21 cellular contexts compared by ENCODE assay signal in the genomic region with DNA sequence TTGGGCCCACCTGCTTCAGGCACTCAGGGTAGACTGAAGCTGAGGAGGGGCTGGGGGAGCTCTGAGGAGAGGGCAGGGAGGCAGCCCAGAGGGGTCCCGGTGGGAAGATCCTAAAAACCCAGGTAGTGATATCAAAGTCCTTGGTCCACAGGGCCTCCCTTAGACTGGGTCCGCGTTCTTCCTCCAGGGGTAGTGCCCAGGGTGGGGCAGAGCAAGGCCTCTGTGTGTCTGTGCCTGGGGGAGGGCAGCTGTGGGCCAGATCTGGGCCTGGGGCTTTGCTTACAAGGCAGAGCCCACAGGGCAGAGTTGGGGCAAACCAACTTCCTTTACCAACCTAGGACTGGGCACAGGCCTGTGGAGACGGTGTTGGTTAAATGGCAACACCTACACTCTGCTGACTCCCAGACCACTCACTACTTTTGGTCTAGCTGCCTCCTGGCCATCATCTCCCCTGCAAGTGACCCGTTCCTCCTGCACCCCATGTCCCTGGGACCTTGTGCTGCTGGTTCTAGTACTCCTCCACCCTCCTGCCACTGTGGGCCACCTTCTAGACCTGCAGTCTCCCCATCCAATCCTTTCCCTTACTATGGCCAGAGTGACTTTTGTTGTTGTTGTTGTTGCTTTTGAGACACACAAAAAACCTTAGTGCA. TPM values are rescaled to one million over a fixed set of nuclear protein-coding genes. Genes with fewer than 3 reads are reported as not detected.
A peak's percentile ranks its signal among the peaks of the same experiment; 100 is the strongest.
DNase-seq lines count a peak whose midpoint lies in the region; FAIRE-seq and TF ChIP-seq lines count a peak whose summit lies in the region.
"Had no signal": no experiment of that assay in that cellular context is flagged by ENCODE, and none has a peak within 500 bp of the region (broad histone marks: within the 10 kb centered on the region; RNA-seq: fewer than 3 reads in every experiment).

No MANE protein-coding gene starts in this region.

- in situ Hi-C loops in GM13976 (cut with MboI; ENCODE audit: low sequenced_read_pairs, unreplicated experiment) = loop anchor here (10.0 kb wide), 1 partner anchor 345 kb away; no protein-coding TSS in a partner anchor

- no peak for TF ChIP-seq POLR2A in GM12892 (IDR thresholded peaks at IDR 0.05; ENCODE audit: low read depth, low read length)

- H3K27me3 Mint-ChIP-seq in T-helper 2 cell treated with Interferon-gamma antibody and Interleukin-4, amounts not matched to agents 5 μg/mL and 100 μg/mL, for 36 hours (ENCODE audit: low read depth) = no peaks in the 10 kb centered on the region
- peaks cover 3% of the 10 kb centered on the region for H3K27me3 Mint-ChIP-seq in astrocyte (ENCODE audit: low read depth, unreplicated experiment)
- H3K27me3 Mint-ChIP-seq in neural crest cell (ENCODE audit: low read depth) = peaks cover 3% of the 10 kb centered on the region
- H3K27me3 Mint-ChIP-seq: brain had no signal

- H2AFZ ChIP-seq in astrocyte (ENCODE audit: low read depth, low read length) = no peak overlapping the region
- H2AFZ ChIP-seq: hepatocyte had no signal

- H3K27ac Mint-ChIP-seq in T-helper 2 cell treated with Interferon-gamma antibody and Interleukin-4, amounts not matched to agents 5 μg/mL and 100 μg/mL, for 36 hours = peak overlapping the region; percentile 31
- H3K27ac Mint-ChIP-seq in astrocyte (ENCODE audit: unreplicated experiment) (no peak overlapping the region), neural crest cell (ENCODE audit: unreplicated experiment) (peak overlapping the region; percentile 50)

- no peak overlapping the region for H3K27ac ChIP-seq in astrocyte (ENCODE audit: low read depth, low read length)
- H3K27ac ChIP-seq: colonic mucosa, hepatocyte, tibial nerve had no signal

- H3K9me3 Mint-ChIP-seq in T-helper 2 cell treated with Interferon-gamma antibody and Interleukin-4, amounts not matched to agents 5 μg/mL and 100 μg/mL, for 36 hours = no peaks in the 10 kb centered on the region
- H3K9me3 Mint-ChIP-seq in astrocyte (ENCODE audit: unreplicated experiment) = no peaks in the 10 kb centered on the region
- H3K9me3 Mint-ChIP-seq in neural crest cell = no peaks in the 10 kb centered on the region
- H3K9me3 Mint-ChIP-seq: brain, nephron progenitor cell had no signal

- no peaks in the 10 kb centered on the region for H4K20me1 ChIP-seq in astrocyte (ENCODE audit: insufficient read depth, low read length)

- TF ChIP-seq CTCF in astrocyte (IDR thresholded peaks at IDR 0.05; ENCODE audit: insufficient read depth, low read depth, low read length) (no peak), neural crest cell (conservative IDR thresholded peaks at IDR 0.05) (no peak), GM13976 (IDR thresholded peaks at IDR 0.05; ENCODE audit: borderline replicate concordance, control extremely low read depth, extremely low read depth, insufficient read depth, missing control alignments) (no peak)

- H3K36me3 Mint-ChIP-seq in T-helper 2 cell treated with Interferon-gamma antibody and Interleukin-4, amounts not matched to agents 5 μg/mL and 100 μg/mL, for 36 hours (ENCODE audit: low read depth) = peaks cover 42% of the 10 kb centered on the region
- peaks cover 5% of the 10 kb centered on the region for H3K36me3 Mint-ChIP-seq in astrocyte (ENCODE audit: low read depth, unreplicated experiment)
- H3K36me3 Mint-ChIP-seq in neural crest cell (ENCODE audit: low read depth) = no peaks in the 10 kb centered on the region

- no peak for DNase-seq in T-helper 2 cell treated with Interferon-gamma antibody and Interleukin-4, amounts not matched to agents 5 μg/mL and 100 μg/mL, for 36 hours (ENCODE audit: low spot score)
- DNase-seq in T-helper 2 cell = no peak
- no peak for DNase-seq in GM12892 (ENCODE audit: insufficient read length)
- no peak for DNase-seq in astrocyte (ENCODE audit: low read depth)
- no peak for DNase-seq in neural crest cell (ENCODE audit: low read depth, low spot score)
- DNase-seq in SHP77 treated with DMSO at 0.1 percent for 48 hours (lab: John Stamatoyannopoulos, UW) = no peak
- DNase-seq in D341Med (ENCODE audit: low spot score) = no peak
- no peak for DNase-seq in GM13976 (ENCODE audit: low spot score)
- DNase-seq: 8988T; activated CD4-positive, alpha-beta T cell treated with anti-CD3 and anti-CD28 coated beads, Interleukin-2, amount 50 U/mL, for 48 hours; activated gamma-delta T cell treated with Interleukin-2 at 50 U/mL for 16 hours; colonic mucosa; DMS153; GF-D8; IMR-90; islet precursor cell; NCI-H1930; nephron progenitor cell had no signal

- H3K9ac ChIP-seq in astrocyte (ENCODE audit: low read length) = no peak overlapping the region

- no peaks in the 10 kb centered on the region for H3K79me2 ChIP-seq in astrocyte (ENCODE audit: insufficient read depth, low read length)
- H3K79me2 ChIP-seq: hepatocyte had no signal

- H3K4me3 ChIP-seq in astrocyte (ENCODE audit: insufficient read depth, low read depth, low read length) = no peak overlapping the region
- H3K4me3 ChIP-seq: colonic mucosa, hepatocyte, tibial nerve had no signal

- FAIRE-seq in GM12892 (lab: Jason Lieb, UNC) = peak; percentile 38
- FAIRE-seq in astrocyte (lab: Jason Lieb, UNC) = no peak

- peaks cover 12% of the 10 kb centered on the region for H3K4me1 Mint-ChIP-seq in T-helper 2 cell treated with Interferon-gamma antibody and Interleukin-4, amounts not matched to agents 5 μg/mL and 100 μg/mL, for 36 hours (ENCODE audit: low read depth)
- H3K4me1 Mint-ChIP-seq in astrocyte (ENCODE audit: low read depth, unreplicated experiment) = peaks cover 6% of the 10 kb centered on the region
- peaks cover 9% of the 10 kb centered on the region for H3K4me1 Mint-ChIP-seq in neural crest cell

- no peaks in the 10 kb centered on the region for H3K4me1 ChIP-seq in astrocyte (ENCODE audit: insufficient read depth, low read length)

- H3K27me3 ChIP-seq in astrocyte (ENCODE audit: insufficient read depth, low read length) = no peaks in the 10 kb centered on the region
- H3K27me3 ChIP-seq: colonic mucosa, hepatocyte, tibial nerve had no signal

- H3K36me3 ChIP-seq in astrocyte (ENCODE audit: insufficient read depth, low read length) = no peaks in the 10 kb centered on the region
- H3K36me3 ChIP-seq: colonic mucosa had no signal

- no peak overlapping the region for H3K4me2 ChIP-seq in astrocyte (ENCODE audit: low read length)
- H3K4me2 ChIP-seq: hepatocyte had no signal

- no peaks in the 10 kb centered on the region for H3K9me3 ChIP-seq in astrocyte (ENCODE audit: insufficient read depth, low read depth, low read length)
- H3K9me3 ChIP-seq: colonic mucosa, tibial nerve had no signal

- H3K4me3 Mint-ChIP-seq in T-helper 2 cell treated with Interferon-gamma antibody and Interleukin-4, amounts not matched to agents 5 μg/mL and 100 μg/mL, for 36 hours = no peak overlapping the region
- H3K4me3 Mint-ChIP-seq in astrocyte (ENCODE audit: unreplicated experiment) (peak overlapping the region; percentile 40), neural crest cell (no peak overlapping the region)
- H3K4me3 Mint-ChIP-seq: brain, nephron progenitor cell had no signal

RNA-seq across cellular contexts. Expression of gene ATG16L2, which starts 15.8 kb away (rescaled TPM):
- 59.2 TPM for polyA plus RNA-seq in GM12892 (2012; ENCODE audit: missing spikeins)
- total RNA-seq in astrocyte (9.6 and 11.7 TPM in 2 replicates), neural crest cell (22.7 and 24.5 TPM in 2 replicates)

RNA-seq across cellular contexts. Expression of gene STARD10, which starts 36.2 kb away (rescaled TPM):
- polyA plus RNA-seq in GM12892 (2012; ENCODE audit: missing spikeins) = 24.3 TPM
- 38.4 and 42.3 TPM in 2 replicates for total RNA-seq in astrocyte
- total RNA-seq in neural crest cell = 12.6 and 13.5 TPM in 2 replicates
